Comparison of ENCODE assay signal across 17 cellular contexts in genomic region chr15:41599061-41599460, GRCh38. TPM values are rescaled to one million over a fixed set of nuclear protein-coding genes. Genes with fewer than 3 reads are reported as not detected.
"Had no signal": no experiment of that assay in that cellular context is flagged by ENCODE, and none has a peak within 500 bp of the region (broad histone marks: within the 10 kb centered on the region; RNA-seq: fewer than 3 reads in every experiment).

No MANE protein-coding gene starts in this region.

- H3K27ac ChIP-seq: coronary artery, heart left ventricle, ovary, right atrium auricular region had no signal

- ATAC-seq: heart left ventricle; left colon; left ventricle myocardium superior; naive thymus-derived CD4-positive, alpha-beta T cell had no signal

- H3K4me3 ChIP-seq: coronary artery, heart left ventricle, lung, ovary, right atrium auricular region had no signal

- H3K27ac Mint-ChIP-seq: endodermal cell; naive thymus-derived CD4-positive, alpha-beta T cell had no signal

- H3K9me3 ChIP-seq: heart left ventricle, ovary, right atrium auricular region had no signal

- H3K36me3 ChIP-seq: heart left ventricle, ovary, right atrium auricular region had no signal

- H3K27me3 ChIP-seq: heart left ventricle, ovary, right atrium auricular region had no signal

- H3K36me3 Mint-ChIP-seq: naive thymus-derived CD4-positive, alpha-beta T cell had no signal

- H3K4me3 Mint-ChIP-seq: endodermal cell; naive thymus-derived CD4-positive, alpha-beta T cell had no signal

- FAIRE-seq: small intestine had no signal

- DNase-seq: effector CD4-positive, alpha-beta T cell; endodermal cell; foreskin melanocyte; heart left ventricle; hippocampal formation; left colon; left ventricle myocardium superior; mesendoderm; naive thymus-derived CD4-positive, alpha-beta T cell; ovary; small intestine; stimulated activated CD4-positive, alpha-beta T cell treated with anti-CD3 and anti-CD28 coated beads, Interleukin-12 subunit alpha, Interleukin-12 subunit beta, amount 100 ng/mL, for 4 hours; stimulated activated naive CD4-positive, alpha-beta T cell treated with Interleukin-2 at 50 U/mL for 16 hours; trophoblast cell had no signal

- H3K9me3 Mint-ChIP-seq: naive thymus-derived CD4-positive, alpha-beta T cell had no signal

RNA-seq across cellular contexts. Expression of gene TYRO3, which starts 40.0 kb away (rescaled TPM):
- polyA plus RNA-seq: naive thymus-derived CD4-positive, alpha-beta T cell had no signal
